In genomic region chr4:56435001-56435747, GRCh38 we compare ENCODE assay signal across 9 cellular contexts. TPM values are rescaled to one million over a fixed set of nuclear protein-coding genes. Genes with fewer than 3 reads are reported as not detected.
DNase-seq lines count a peak whose midpoint lies in the region; ATAC-seq, FAIRE-seq and TF ChIP-seq lines count a peak whose summit lies in the region.
"Had no signal": no experiment of that assay in that cellular context is flagged by ENCODE, and none has a peak within 500 bp of the region (broad histone marks: within the 10 kb centered on the region; RNA-seq: fewer than 3 reads in every experiment).

Gene PPAT, minus strand, starts transcription at chr4:56435615. Its CDS starts 138 bp downstream, at chr4:56435477.

- in situ Hi-C loops in GM18951 (cut with MboI; ENCODE audit: low sequenced_read_pairs, unreplicated experiment) = no loop called here

- no peaks in the 10 kb centered on the region for H3K36me3 ChIP-seq in kidney (ENCODE audit: control insufficient read depth in 1 of 2, insufficient read depth in 2 of 2, low read length in 2 of 2)

- DNase-seq in AG09319 (ENCODE audit: extremely low read depth, low read depth) (peak; percentile 89), NCI-H460 (ENCODE audit: extremely low read depth, low read depth) (peak; percentile 94), cerebellar nuclear complex (lab: John Stamatoyannopoulos, UW) (peak; percentile 92 to 93), kidney (peak; percentile 99)
- peak; percentile 99 for DNase-seq in activated CD4-positive, CD25-positive, alpha-beta regulatory T cell treated with anti-CD3 and anti-CD28 coated beads, Interleukin-2, amount 50 U/mL, for 72 hours
- DNase-seq in stimulated activated CD4-positive, alpha-beta T cell treated with anti-CD3 and anti-CD28 coated beads, Interleukin-1b, Interleukin-23, amount 100 ng/mL, for 1 hour (ENCODE audit: low read depth in 2 of 2) = peak; percentile 97 to 98

- peak within 1 kb of the TSS; percentile 88 to 89 for H3K9ac ChIP-seq in kidney (ENCODE audit: low read length in 2 of 2)

- no peak for FAIRE-seq in kidney (lab: Jason Lieb, UNC)
- FAIRE-seq: islet of Langerhans had no signal

- ATAC-seq in HG03196 (IDR thresholded peaks at IDR 0.05; ENCODE audit: unreplicated experiment) = peak; percentile 76

- H3K4me1 ChIP-seq in kidney (ENCODE audit: control insufficient read depth in 1 of 2, insufficient read depth in 1 of 2, low read depth in 1 of 2, low read length in 2 of 2) = peaks cover 5% of the 10 kb centered on the region in 2 donors

- H3K9me3 ChIP-seq in kidney (ENCODE audit: control insufficient read depth in 1 of 2, low read length in 2 of 2) = no peaks in the 10 kb centered on the region

- peak; percentile 86 for TF ChIP-seq POLR2A in GM18951 (IDR thresholded peaks at IDR 0.05; ENCODE audit: extremely low read depth, insufficient read depth, insufficient read length)

- peak within 1 kb of the TSS; percentile 80 to 97 for H3K4me3 ChIP-seq in kidney (ENCODE audit: low read length in 2 of 2)

- intact Hi-C loops in kidney (cut with DNase I) = no loop called here

- H3K27ac ChIP-seq in kidney (ENCODE audit: low read depth in 2 of 2, low read length in 2 of 2) = peak within 1 kb of the TSS; percentile 90 to 98

- TF ChIP-seq CTCF in AG09319 (IDR thresholded peaks at IDR 0.05; ENCODE audit: low read depth, low read length) (peak; percentile 10; the same call in 1 of the 2 replicates), kidney (IDR thresholded peaks at IDR 0.05; ENCODE audit: borderline replicate concordance, extremely low read depth, insufficient read depth) (peak; percentile 31)

RNA-seq across cellular contexts. Expression of gene PPAT, which starts in this region (rescaled TPM):
- total RNA-seq in NCI-H460 (2014; rRNA removed; shearing (Covaris generic)) = 39.1 and 39.8 TPM in 2 replicates
- polyA plus RNA-seq in NCI-H460 (2014; cell fraction: nucleus; rRNA removed) = 38.1 and 49.5 TPM in 2 replicates
- total RNA-seq in kidney = 11.2 TPM
- 3.6 TPM for polyA plus RNA-seq in kidney (ENCODE audit: insufficient read depth, low read depth, low replicate concordance)

Comparison
In these comparisons a context has a peak if more than half of its experiments do, and no peak if none do; other contexts are left out.
1. Peak in every context shown above with its lines: DNase-seq, ATAC-seq, H3K4me3 ChIP-seq and H3K27ac ChIP-seq.